8 cellular contexts compared by ENCODE assay signal in the genomic region with DNA sequence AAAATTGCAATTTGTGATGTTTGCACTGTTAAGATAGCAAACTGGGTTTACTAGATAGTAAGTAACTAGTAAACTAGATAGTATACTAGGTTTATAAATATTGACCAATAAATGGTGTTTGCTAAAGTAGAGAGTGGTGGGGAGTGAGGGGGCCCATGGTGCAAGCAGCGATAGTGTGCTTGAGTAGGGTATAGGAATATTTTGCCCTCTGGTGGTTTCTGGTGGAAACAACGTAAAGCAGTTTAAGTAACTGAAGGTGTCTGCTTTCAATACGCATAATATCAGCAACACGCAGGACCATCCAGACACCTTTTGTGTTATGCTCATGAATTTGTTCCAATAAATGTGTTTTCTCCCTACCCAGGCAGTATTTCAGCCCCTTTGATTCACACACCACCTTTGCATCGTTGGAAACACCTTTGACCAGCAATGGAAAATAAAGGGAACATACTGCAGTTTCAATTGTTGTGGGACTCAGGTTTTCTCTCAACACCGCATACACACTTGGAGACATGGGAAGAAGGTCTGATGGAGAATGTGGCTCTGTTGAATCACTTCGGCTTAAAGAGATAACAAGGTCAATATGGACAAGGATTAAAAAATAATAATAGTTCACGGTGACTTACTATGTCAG. TPM values are rescaled to one million over a fixed set of nuclear protein-coding genes. Genes with fewer than 3 reads are reported as not detected.
A peak's percentile ranks its signal among the peaks of the same experiment; 100 is the strongest.
DNase-seq lines count a peak whose midpoint lies in the region; ATAC-seq, FAIRE-seq and TF ChIP-seq lines count a peak whose summit lies in the region.

No MANE protein-coding gene starts in this region.

- H3K79me2 ChIP-seq in PC-9 (ENCODE audit: low read depth): no peaks in the 10 kb centered on the region

- ATAC-seq in Right ventricle myocardium superior (ENCODE audit: poor library complexity) (peak; percentile 79), GM21529 (IDR thresholded peaks at IDR 0.05; ENCODE audit: unreplicated experiment) (peak; percentile 99), lung (ENCODE audit: insufficient read depth, low FRiP score) (peak; percentile 51)

- H3K27me3 ChIP-seq in PC-9 (ENCODE audit: insufficient read depth, low read depth): no peaks in the 10 kb centered on the region
- no peaks in the 10 kb centered on the region for H3K27me3 ChIP-seq in bronchial epithelial cell (ENCODE audit: control insufficient read depth, insufficient read depth, low read length)
- no peaks in the 10 kb centered on the region for H3K27me3 ChIP-seq in lung (ENCODE audit: control insufficient read depth, insufficient read depth)

- no peaks in the 10 kb centered on the region for H3F3A ChIP-seq in PC-9 (ENCODE audit: insufficient read depth, low read depth)

- H3K9me3 ChIP-seq in PC-9 (ENCODE audit: insufficient read depth, low read depth) (no peaks in the 10 kb centered on the region), lung (ENCODE audit: control insufficient read depth in 2 of 2, insufficient read depth in 1 of 2, low read length in 1 of 2) (no peaks in the 10 kb centered on the region)

- WGBS in lung, 2 donors: 43 to 54% methylated on average over 8 of the region's 8 CpGs

- intact Hi-C loops in Right ventricle myocardium superior (cut with DNase I) (loop anchor here (5.0 kb wide), 1 partner anchor 248 kb away; no protein-coding TSS in a partner anchor), cardiac septum (cut with DNase I) (loop anchor here (5.0 kb wide), 1 partner anchor 248 kb away; no protein-coding TSS in a partner anchor), PC-9 (cut with micrococcal nuclease; ENCODE audit: unreplicated experiment) (no loop called here)

- no TSS peak for BruUV-seq in PC-9 (replicated peaks; lab: Mats Ljungman, UMichigan)

- H2AFZ ChIP-seq in PC-9: no peak overlapping the region

- H3K4me1 ChIP-seq in PC-9 (replicated peaks; ENCODE audit: insufficient read depth) (no peaks in the 10 kb centered on the region), lung (ENCODE audit: control insufficient read depth in 2 of 2, insufficient read depth in 2 of 2, low read length in 2 of 2) (no peaks in the 10 kb centered on the region)

- H4K20me1 ChIP-seq in PC-9 (ENCODE audit: insufficient read depth): no peaks in the 10 kb centered on the region

- no peaks in the 10 kb centered on the region for H3K9me2 ChIP-seq in PC-9 (ENCODE audit: insufficient read depth)

- TF ChIP-seq CTCF in PC-9 (conservative IDR thresholded peaks at IDR 0.05) (peak; percentile 59; the same call in 1 of the 2 replicates), bronchial epithelial cell (IDR thresholded peaks at IDR 0.05; ENCODE audit: insufficient read depth, low read length, severe bottlenecking) (peak; percentile 65), lung (IDR thresholded peaks at IDR 0.05; ENCODE audit: control extremely low read depth, extremely low read depth) (peak; percentile 29)

- H3K4me3 ChIP-seq in PC-9 (no peak overlapping the region), bronchial epithelial cell (ENCODE audit: low read depth, low read length) (no peak overlapping the region), lung (no peak overlapping the region)

- CTCF ChIA-PET in PC-9 (lab: Charles Lee): no interaction called here

- peak; percentile 18 for FAIRE-seq in bronchial epithelial cell (lab: Jason Lieb, UNC)

- H3K4me2 ChIP-seq in PC-9: no peak overlapping the region

- no peak for DNase-seq in Right ventricle myocardium superior
- DNase-seq in cardiac septum (ENCODE audit: low spot score): no peak
- DNase-seq in HT1080 (ENCODE audit: low read depth): peak; percentile 56
- DNase-seq in PC-9: no peak
- DNase-seq in bronchial epithelial cell (ENCODE audit: low read depth): peak; percentile 63
- no peak for DNase-seq in lung (ENCODE audit: low spot score)
- no peak for DNase-seq in GM19238 (ENCODE audit: insufficient read length, low spot score)

- POLR2A ChIA-PET in PC-9 (lab: Charles Lee; ENCODE audit: unreplicated experiment): no interaction called here

- no peaks in the 10 kb centered on the region for H3K36me3 ChIP-seq in PC-9 (ENCODE audit: low read depth)
- peaks cover 1% of the 10 kb centered on the region for H3K36me3 ChIP-seq in bronchial epithelial cell (ENCODE audit: control insufficient read depth, insufficient read depth, low read length)
- H3K36me3 ChIP-seq in lung (ENCODE audit: control insufficient read depth in 2 of 2, insufficient read depth in 2 of 2, low read length in 2 of 2): no peaks in the 10 kb centered on the region

- H3K27ac ChIP-seq in PC-9: no peak overlapping the region
- H3K27ac ChIP-seq in lung (ENCODE audit: low read depth in 1 of 2, low read length in 1 of 2): no peak overlapping the region

RNA-seq across cellular contexts. Expression of a gene that starts 16.7 kb away (rescaled TPM):
- total RNA-seq in Right ventricle myocardium superior (31.5 TPM), cardiac septum (53.2 TPM), PC-9 (2021) (28.0 and 32.5 TPM in 2 replicates), bronchial epithelial cell (29.0 and 50.2 TPM in 2 replicates), lung (10 to 100 TPM; 72.4 to 80.1 TPM)
- total RNA-seq in HT1080 (2014; rRNA removed; shearing (Covaris generic)): 29.6 and 30.7 TPM in 2 replicates
- 29.5 and 37.3 TPM in 2 replicates for polyA plus RNA-seq in HT1080 (2015; cell fraction: cytosol; rRNA removed)
- 73.2 and 74.6 TPM in 2 replicates for polyA plus RNA-seq in HT1080 (2015; cell fraction: nucleus; rRNA removed)
- polyA plus RNA-seq in lung: 10 to 100 TPM; 21.6 to 75.9 TPM

Comparison
In these comparisons a context has a peak if more than half of its experiments do, and no peak if none do; other contexts are left out.
1. DNase-seq: peak in HT1080 (single experiment) and bronchial epithelial cell (single experiment); none in Right ventricle myocardium superior (single experiment), cardiac septum (single experiment), PC-9 (0 of 2), lung (single experiment) and GM19238 (single experiment).
2. Peak in every context shown above with its lines, with median percentiles within 50 percentile points of each other: ATAC-seq and CTCF ChIP-seq.